ENCODE assay signal across 8 cellular contexts in the genomic region with DNA sequence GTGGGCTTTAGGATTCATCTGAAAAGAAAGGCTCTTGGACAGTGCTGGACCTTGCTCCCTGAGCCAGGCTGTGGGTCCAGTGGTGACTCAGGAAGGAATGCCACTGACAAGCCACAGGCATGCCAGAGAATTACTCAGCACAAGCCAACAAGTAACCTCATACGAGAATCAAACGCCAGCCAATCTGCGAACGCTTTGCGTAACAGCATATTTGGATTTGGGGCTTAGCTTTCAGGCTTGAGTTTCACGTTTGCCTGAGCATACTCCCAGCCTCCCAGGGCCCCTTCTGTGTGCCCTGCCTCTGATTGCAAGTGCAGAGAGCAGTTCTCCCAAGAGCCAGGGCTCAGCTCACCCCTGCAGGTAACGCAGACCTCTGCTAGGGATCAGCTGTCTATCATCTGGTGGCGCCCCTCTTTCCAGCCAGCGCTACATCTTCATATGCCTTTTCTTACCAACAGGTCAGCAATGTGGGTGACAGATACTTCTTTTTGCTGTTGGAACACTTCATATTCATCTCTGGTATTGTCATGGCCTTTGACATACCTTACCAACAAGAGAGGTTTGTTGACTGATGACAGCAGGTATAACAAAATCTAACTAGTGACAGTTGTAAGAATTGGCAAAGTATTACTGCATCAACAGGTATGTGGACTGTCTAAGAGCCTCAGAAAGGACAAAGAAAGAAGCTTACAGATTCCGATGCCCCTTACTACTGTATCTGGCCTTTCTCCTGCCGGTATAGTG. TPM values are rescaled to one million over a fixed set of nuclear protein-coding genes. Genes with fewer than 3 reads are reported as not detected.
DNase-seq lines count a peak whose midpoint lies in the region; ATAC-seq and TF ChIP-seq lines count a peak whose summit lies in the region.

No MANE protein-coding gene starts in this region.

- peaks cover 78% of the 10 kb centered on the region for H3K4me1 Mint-ChIP-seq in osteocyte (ENCODE audit: unreplicated experiment)

- in situ Hi-C loops in KBM-7 (cut with MboI; ENCODE audit: low pct_unique_long_range_greater_than_20kb, low sequenced_read_pairs), result no loop called here

- H3K4me3 Mint-ChIP-seq in osteocyte (ENCODE audit: unreplicated experiment), result peak overlapping the region; percentile 15

- no peak for ATAC-seq in GM19023 (IDR thresholded peaks at IDR 0.05; ENCODE audit: unreplicated experiment)
- ATAC-seq in HG02981 (IDR thresholded peaks at IDR 0.05; ENCODE audit: unreplicated experiment), result no peak

- H3K27ac Mint-ChIP-seq in osteocyte (ENCODE audit: unreplicated experiment), result peak overlapping the region; percentile 93

- no peak overlapping the region for H3K4me3 ChIP-seq in fibroblast of villous mesenchyme (ENCODE audit: low read depth, low read length)

- H3K36me3 Mint-ChIP-seq in osteocyte (ENCODE audit: unreplicated experiment), result no peaks in the 10 kb centered on the region

- DNase-seq in Daoy (ENCODE audit: low read depth), result peak; percentile 98
- peak; percentile 91 for DNase-seq in SW480 (ENCODE audit: low spot score)
- peak; percentile 99 for DNase-seq in fibroblast of villous mesenchyme (ENCODE audit: low read depth)
- DNase-seq in osteocyte (ENCODE audit: extremely low spot score, unreplicated experiment), result no peak
- no peak for DNase-seq in KBM-7
- DNase-seq in cortex of kidney (lab: John Stamatoyannopoulos, UW), result no peak

- no peaks in the 10 kb centered on the region for H3K27me3 Mint-ChIP-seq in osteocyte (ENCODE audit: unreplicated experiment)

- no peaks in the 10 kb centered on the region for H3K9me3 Mint-ChIP-seq in osteocyte (ENCODE audit: unreplicated experiment)

- TF ChIP-seq CTCF in fibroblast of villous mesenchyme (IDR thresholded peaks at IDR 0.05; ENCODE audit: insufficient read depth, low read depth, low read length) (no peak), osteocyte (IDR thresholded peaks at IDR 0.05) (no peak)

RNA-seq across cellular contexts. Expression of gene ZSWIM6, which starts 30.1 kb away (rescaled TPM):
- total RNA-seq in Daoy (2014; rRNA removed; shearing (Covaris generic)), result 2.5 and 3.6 TPM in 2 replicates
- total RNA-seq in fibroblast of villous mesenchyme (9.0 and 16.4 TPM in 2 replicates), osteocyte (20.6 and 20.7 TPM in 2 replicates)

Comparison
In these comparisons a context has a peak if more than half of its experiments do, and no peak if none do; other contexts are left out.
1. DNase-seq: peak in Daoy (single experiment), SW480 (single experiment) and fibroblast of villous mesenchyme (single experiment); none in osteocyte (single experiment), KBM-7 (single experiment) and cortex of kidney (single experiment).